9 cellular contexts compared by ENCODE assay signal in the genomic region with DNA sequence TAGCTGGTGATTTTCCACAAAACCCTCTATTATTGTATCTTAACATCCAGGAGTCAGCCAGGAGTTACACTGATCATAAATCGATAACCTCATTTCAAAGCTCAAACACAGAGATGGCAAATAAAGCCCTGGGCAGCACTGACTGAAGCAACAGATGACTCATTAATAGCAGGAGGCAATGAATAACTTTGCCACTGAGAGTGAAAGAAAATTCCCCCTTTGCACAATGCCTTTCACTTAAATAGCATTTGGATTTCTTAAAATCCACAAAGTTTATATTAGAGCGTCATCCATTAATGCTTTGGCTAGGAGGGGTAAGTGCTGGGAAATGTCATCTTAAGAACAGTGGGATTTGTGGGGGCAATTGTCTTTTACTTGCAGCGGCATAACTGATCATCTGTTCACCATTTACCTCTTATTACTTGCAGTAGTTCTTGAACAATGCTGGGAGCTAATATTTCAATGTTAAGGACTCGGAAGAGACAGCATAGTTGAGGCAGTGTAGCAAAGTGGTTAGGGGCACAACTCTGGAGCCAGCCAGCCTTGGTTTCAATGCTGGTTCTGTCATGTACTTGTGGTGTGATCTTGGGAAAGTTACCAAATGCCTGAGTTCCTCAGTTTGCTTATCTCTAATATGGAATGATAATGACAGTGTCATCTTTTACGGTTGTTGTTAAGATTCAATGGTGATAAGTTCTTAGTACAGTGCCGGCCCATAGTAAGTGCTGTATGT.
DNase-seq lines count a peak whose midpoint lies in the region; ATAC-seq and TF ChIP-seq lines count a peak whose summit lies in the region.
"Had no signal": no experiment of that assay in that cellular context is flagged by ENCODE, and none has a peak within 500 bp of the region (broad histone marks: within the 10 kb centered on the region; RNA-seq: fewer than 3 reads in every experiment).

No MANE protein-coding gene starts in this region.

- H3K4me1 ChIP-seq in esophagus squamous epithelium: peaks cover 0 to 67% (median 32%) of the 10 kb centered on the region in 3 donors
- no peaks in the 10 kb centered on the region for H3K4me1 ChIP-seq in naive thymus-derived CD4-positive, alpha-beta T cell (ENCODE audit: control insufficient read depth in 2 of 2, insufficient read depth in 2 of 2, low read length in 2 of 2)

- ATAC-seq in GM19438 (IDR thresholded peaks at IDR 0.05; ENCODE audit: low read depth, unreplicated experiment): peak; percentile 64
- no peak for ATAC-seq in naive thymus-derived CD4-positive, alpha-beta T cell

- POLR2A ChIA-PET in naive thymus-derived CD4-positive, alpha-beta T cell (lab: Charles Lee): interaction anchor here (0.5 kb wide), 1 partner anchor 276 kb away, joined by 3 read pairs; no protein-coding TSS in a partner anchor
- POLR2A ChIA-PET in HEK293T (lab: Yijun Ruan, JAX): no interaction called here

- peaks cover 0 to 1% (median 0%) of the 10 kb centered on the region in 7 donors for H3K4me1 Mint-ChIP-seq in naive thymus-derived CD4-positive, alpha-beta T cell

- peak overlapping the region in 3 of 4 donors; percentile 26 to 67 (median 55) for H3K27ac ChIP-seq in esophagus squamous epithelium
- no peak overlapping the region for H3K27ac ChIP-seq in naive thymus-derived CD4-positive, alpha-beta T cell (ENCODE audit: low read depth, low read length)

- no peak overlapping the region for H3K4me3 Mint-ChIP-seq in naive thymus-derived CD4-positive, alpha-beta T cell

- WGBS in esophagus squamous epithelium, 2 donors: 42 to 47% methylated on average over 6 of the region's 6 CpGs

- no peaks in the 10 kb centered on the region for H3K36me3 Mint-ChIP-seq in naive thymus-derived CD4-positive, alpha-beta T cell

- peak overlapping the region in 1 of 9 donors; percentile 38 for H3K27ac Mint-ChIP-seq in naive thymus-derived CD4-positive, alpha-beta T cell

- intact Hi-C loops in esophagus squamous epithelium (cut with DNase I): no loop called here
- intact Hi-C loops in naive thymus-derived CD4-positive, alpha-beta T cell (cut with micrococcal nuclease): no loop called here

- no peaks in the 10 kb centered on the region for H3K27me3 ChIP-seq in esophagus squamous epithelium
- H3K27me3 ChIP-seq in naive thymus-derived CD4-positive, alpha-beta T cell (ENCODE audit: control insufficient read depth in 2 of 2, insufficient read depth in 2 of 2, low read length in 2 of 2): no peaks in the 10 kb centered on the region

- no peaks in the 10 kb centered on the region for H3K9me3 Mint-ChIP-seq in naive thymus-derived CD4-positive, alpha-beta T cell

- no peak overlapping the region for H3K4me3 ChIP-seq in esophagus squamous epithelium
- H3K4me3 ChIP-seq in naive thymus-derived CD4-positive, alpha-beta T cell (ENCODE audit: low read length): no peak overlapping the region

- CTCF ChIA-PET in naive thymus-derived CD4-positive, alpha-beta T cell (lab: Charles Lee): no interaction called here
- CTCF ChIA-PET in HEK293T (lab: Yijun Ruan, JAX): interaction anchor here (0.7 kb wide), 1 partner anchor 9 kb away, joined by 3 read pairs; no protein-coding TSS in a partner anchor

- no peaks in the 10 kb centered on the region for H3K27me3 Mint-ChIP-seq in naive thymus-derived CD4-positive, alpha-beta T cell

- H3K9me3 ChIP-seq in esophagus squamous epithelium: no peaks in the 10 kb centered on the region
- no peaks in the 10 kb centered on the region for H3K9me3 ChIP-seq in naive thymus-derived CD4-positive, alpha-beta T cell (ENCODE audit: control insufficient read depth in 2 of 3, low read length in 3 of 3)

- TF ChIP-seq CTCF in esophagus squamous epithelium (IDR thresholded peaks at IDR 0.05): no peak

- no peak for TF ChIP-seq POLR2A in esophagus squamous epithelium (IDR thresholded peaks at IDR 0.05)

- DNase-seq in HuH-7 (ENCODE audit: low spot score) (peak; percentile 39), esophagus squamous epithelium (lab: John Stamatoyannopoulos, UW) (no peak), smooth muscle cell of the brain vasculature (ENCODE audit: low read depth, low spot score) (peak; percentile 52), medulla oblongata (ENCODE audit: extremely low spot score) (no peak), NCI-H128 (lab: John Stamatoyannopoulos, UW; ENCODE audit: unreplicated experiment) (no peak), HEK293T (ENCODE audit: extremely low spot score) (no peak)
- DNase-seq in naive thymus-derived CD4-positive, alpha-beta T cell: no peak
- DNase-seq: NCI-H2081 treated with DMSO at 0.1 percent for 48 hours had no signal

- no peaks in the 10 kb centered on the region for H3K36me3 ChIP-seq in esophagus squamous epithelium
- no peaks in the 10 kb centered on the region for H3K36me3 ChIP-seq in naive thymus-derived CD4-positive, alpha-beta T cell (ENCODE audit: control insufficient read depth in 2 of 3, insufficient read depth in 3 of 3, low read length in 3 of 3)

TF ChIP-seq in HEK293T, 16 proteins besides CTCF, POLR2A, EP300 and RAD21:
- TF ChIP-seq ARNT (IDR thresholded peaks at IDR 0.05): no peak
- no peak for TF ChIP-seq L3MBTL2 (conservative IDR thresholded peaks at IDR 0.05)
- TF ChIP-seq ELF4 (IDR thresholded peaks at IDR 0.05): no peak
- TF ChIP-seq FOXK2 (IDR thresholded peaks at IDR 0.05): no peak
- TF ChIP-seq, protein P1, sequence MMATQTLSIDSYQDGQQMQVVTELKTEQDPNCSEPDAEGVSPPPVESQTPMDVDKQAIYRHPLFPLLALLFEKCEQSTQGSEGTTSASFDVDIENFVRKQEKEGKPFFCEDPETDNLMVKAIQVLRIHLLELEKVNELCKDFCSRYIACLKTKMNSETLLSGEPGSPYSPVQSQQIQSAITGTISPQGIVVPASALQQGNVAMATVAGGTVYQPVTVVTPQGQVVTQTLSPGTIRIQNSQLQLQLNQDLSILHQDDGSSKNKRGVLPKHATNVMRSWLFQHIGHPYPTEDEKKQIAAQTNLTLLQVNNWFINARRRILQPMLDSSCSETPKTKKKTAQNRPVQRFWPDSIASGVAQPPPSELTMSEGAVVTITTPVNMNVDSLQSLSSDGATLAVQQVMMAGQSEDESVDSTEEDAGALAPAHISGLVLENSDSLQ (IDR thresholded peaks at IDR 0.05): no peak
- no peak for TF ChIP-seq FOXM1 (IDR thresholded peaks at IDR 0.05; ENCODE audit: borderline replicate concordance)
- TF ChIP-seq ZNF384 (IDR thresholded peaks at IDR 0.05): no peak
- TF ChIP-seq TARDBP (IDR thresholded peaks at IDR 0.05): no peak

Comparison
In these comparisons a context has a peak if more than half of its experiments do, and no peak if none do; other contexts are left out.
1. DNase-seq: peak in HuH-7 (single experiment) and smooth muscle cell of the brain vasculature (single experiment); none in esophagus squamous epithelium (single experiment), medulla oblongata (single experiment), naive thymus-derived CD4-positive, alpha-beta T cell (0 of 9), NCI-H128 (single experiment) and HEK293T (single experiment).